1 cellular context compared by ENCODE assay signal in the genomic region with DNA sequence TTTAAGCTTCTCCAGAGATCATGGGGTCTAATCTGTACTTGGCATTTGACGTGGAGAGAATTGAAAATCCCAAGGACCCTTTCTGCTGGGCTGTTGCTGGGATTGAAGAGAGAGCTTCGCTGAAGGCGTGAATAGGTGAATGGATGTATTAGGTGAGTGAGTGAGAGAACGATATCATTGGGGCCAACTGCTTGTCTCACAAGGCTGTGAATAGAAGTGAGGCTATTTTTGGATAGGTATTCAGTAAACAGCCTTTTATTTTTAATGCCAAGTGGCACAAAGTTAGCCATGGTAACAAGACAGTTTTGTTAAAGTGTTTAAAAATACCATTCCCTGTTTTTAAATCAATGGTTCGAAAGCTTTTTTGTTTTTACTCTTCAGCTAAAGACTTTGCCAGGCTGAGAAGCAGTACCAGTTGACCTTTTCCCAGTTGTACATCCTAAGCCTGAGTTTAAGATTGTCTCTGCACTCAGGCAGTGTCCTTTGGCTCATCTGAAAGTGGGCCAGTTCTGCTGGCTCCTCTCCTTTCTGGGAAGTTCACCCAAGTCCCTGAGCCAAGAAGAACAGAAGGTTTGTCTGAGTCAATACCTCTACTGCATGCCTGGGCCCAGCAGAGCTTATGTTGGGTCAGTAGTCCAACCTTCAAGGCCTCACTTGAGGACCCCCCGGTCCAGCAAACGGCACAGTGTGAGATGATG.
TF ChIP-seq lines count a peak whose summit lies in the region.

No MANE protein-coding gene starts in this region.

TF ChIP-seq in A549, 52 proteins besides CTCF, POLR2A, EP300 and RAD21 (continued from another document):
- TF ChIP-seq CBX2 (IDR thresholded peaks at IDR 0.05; ENCODE audit: borderline replicate concordance, low read depth), result no peak
- TF ChIP-seq, protein P1, sequence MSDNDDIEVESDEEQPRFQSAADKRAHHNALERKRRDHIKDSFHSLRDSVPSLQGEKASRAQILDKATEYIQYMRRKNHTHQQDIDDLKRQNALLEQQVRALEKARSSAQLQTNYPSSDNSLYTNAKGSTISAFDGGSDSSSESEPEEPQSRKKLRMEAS (IDR thresholded peaks at IDR 0.05), result no peak
- TF ChIP-seq CEBPB (IDR thresholded peaks at IDR 0.05), result no peak
- no peak for TF ChIP-seq ZSCAN20 (CRISPR knock-in tag; IDR thresholded peaks at IDR 0.05)
- no peak for TF ChIP-seq HOXA7 (CRISPR knock-in tag; IDR thresholded peaks at IDR 0.05)
- TF ChIP-seq FOSL2 (IDR thresholded peaks at IDR 0.05), result no peak
- TF ChIP-seq FOSL2 (CRISPR knock-in tag; IDR thresholded peaks at IDR 0.05), result no peak
- TF ChIP-seq FOXS1 (CRISPR knock-in tag; IDR thresholded peaks at IDR 0.05), result no peak
- TF ChIP-seq CHD4 (IDR thresholded peaks at IDR 0.05; ENCODE audit: borderline replicate concordance), result no peak
- no peak for TF ChIP-seq NPAS2 (CRISPR knock-in tag; IDR thresholded peaks at IDR 0.05; ENCODE audit: borderline replicate concordance)
- TF ChIP-seq ZC3H11A (IDR thresholded peaks at IDR 0.05), result no peak
- TF ChIP-seq BHLHE40 (IDR thresholded peaks at IDR 0.05; ENCODE audit: low read depth, low read length), result no peak
